ENCODE assay signal across 8 cellular contexts in the genomic region with DNA sequence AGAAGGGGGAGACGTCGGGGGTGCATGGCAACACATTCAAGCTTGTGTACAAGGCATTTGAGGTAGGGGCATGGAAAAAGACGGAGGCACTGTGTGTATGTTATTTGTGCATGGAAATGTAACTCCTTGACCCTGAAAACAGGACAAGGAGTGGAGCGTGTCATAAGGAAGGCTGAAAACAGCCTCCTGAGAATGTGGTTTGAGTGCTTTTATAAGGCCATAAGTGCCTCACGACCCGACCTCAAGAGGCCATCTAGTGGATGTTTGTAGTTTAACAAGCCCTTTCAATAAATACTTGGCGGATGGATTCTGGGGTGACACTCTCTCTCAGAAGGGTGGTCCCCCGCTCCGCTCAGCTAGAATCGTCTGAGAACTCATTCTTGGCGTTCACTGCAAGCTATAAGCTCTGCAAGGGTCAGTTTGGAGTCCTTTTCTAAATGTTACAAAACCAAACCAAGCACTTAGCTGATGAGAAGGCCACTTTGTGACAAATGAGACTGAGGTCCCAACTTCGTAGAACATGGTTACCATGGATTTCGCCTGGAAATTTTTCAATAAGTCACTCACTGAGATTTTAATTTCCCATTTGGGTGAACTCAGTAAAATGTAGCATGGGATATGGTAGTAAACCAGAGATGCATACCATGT. TPM values are rescaled to one million over a fixed set of nuclear protein-coding genes. Genes with fewer than 3 reads are reported as not detected.
DNase-seq lines count a peak whose midpoint lies in the region; ATAC-seq and TF ChIP-seq lines count a peak whose summit lies in the region.

No MANE protein-coding gene starts in this region.

- H3K4me3 Mint-ChIP-seq in stimulated activated effector memory CD8-positive, alpha-beta T cell treated with anti-CD3 and anti-CD28 coated beads, Interleukin-12 subunit alpha, Interleukin-12 subunit beta, amount 100 ng/mL, for 72 hours: no peak overlapping the region

- no peak overlapping the region for H3K27ac Mint-ChIP-seq in stimulated activated effector memory CD8-positive, alpha-beta T cell treated with anti-CD3 and anti-CD28 coated beads, Interleukin-12 subunit alpha, Interleukin-12 subunit beta, amount 100 ng/mL, for 72 hours

- intact Hi-C loops in Panc1 (cut with micrococcal nuclease; ENCODE audit: unreplicated experiment): no loop called here

- CTCF ChIA-PET in Panc1 (lab: Charles Lee): interaction anchor here (1.2 kb wide), 1 partner anchor 128 kb away, joined by 3 read pairs; no protein-coding TSS in a partner anchor

- H3K27me3 ChIP-seq in Panc1 (ENCODE audit: control insufficient read depth, insufficient read depth, low read length): peaks cover 5% of the 10 kb centered on the region; the same call in 1 of the 2 replicates
- H3K27me3 ChIP-seq in thoracic aorta (replicated peaks; ENCODE audit: insufficient read depth): no peaks in the 10 kb centered on the region

- H3K9me3 ChIP-seq in Panc1 (ENCODE audit: control insufficient read depth, insufficient read depth, low read depth, low read length) (no peaks in the 10 kb centered on the region), thoracic aorta (no peaks in the 10 kb centered on the region)

- TF ChIP-seq CTCF in Panc1 (IDR thresholded peaks at IDR 0.05) (peak; percentile 83), thoracic aorta (IDR thresholded peaks at IDR 0.05) (peak; percentile 36)

- no peaks in the 10 kb centered on the region for H3K9me3 Mint-ChIP-seq in stimulated activated effector memory CD8-positive, alpha-beta T cell treated with anti-CD3 and anti-CD28 coated beads, Interleukin-12 subunit alpha, Interleukin-12 subunit beta, amount 100 ng/mL, for 72 hours

- no peaks in the 10 kb centered on the region for H3K36me3 Mint-ChIP-seq in stimulated activated effector memory CD8-positive, alpha-beta T cell treated with anti-CD3 and anti-CD28 coated beads, Interleukin-12 subunit alpha, Interleukin-12 subunit beta, amount 100 ng/mL, for 72 hours

- H3K4me1 Mint-ChIP-seq in stimulated activated effector memory CD8-positive, alpha-beta T cell treated with anti-CD3 and anti-CD28 coated beads, Interleukin-12 subunit alpha, Interleukin-12 subunit beta, amount 100 ng/mL, for 72 hours: no peaks in the 10 kb centered on the region

- no TSS peak for BruUV-seq in Panc1 (replicated peaks; lab: Mats Ljungman, UMichigan)

- in situ Hi-C loops in Panc1 (cut with HindIII; ENCODE audit: low pct_unique_long_range_greater_than_20kb, low sequenced_read_pairs): no loop called here

- peak; percentile 61 for ATAC-seq in GM21529 (IDR thresholded peaks at IDR 0.05; ENCODE audit: unreplicated experiment)
- peak; percentile 65; the same call in 1 of the 2 replicates for ATAC-seq in Panc1
- ATAC-seq in thoracic aorta (ENCODE audit: insufficient number of reproducible peaks, low FRiP score, low read depth): no peak
- no peak for ATAC-seq in stimulated activated effector memory CD8-positive, alpha-beta T cell treated with anti-CD3 and anti-CD28 coated beads, Interleukin-12 subunit alpha, Interleukin-12 subunit beta, amount 100 ng/mL, for 72 hours

- DNase-seq in EH (ENCODE audit: low read depth) (peak; percentile 54), Panc1 (ENCODE audit: low read depth, low spot score) (no peak), fibroblast of peridontal ligament (ENCODE audit: extremely low read depth) (peak; percentile 74), thoracic aorta (ENCODE audit: low spot score) (no peak), COLO668 (lab: John Stamatoyannopoulos, UW; ENCODE audit: unreplicated experiment) (no peak)
- DNase-seq in stimulated activated effector memory CD8-positive, alpha-beta T cell treated with anti-CD3 and anti-CD28 coated beads, Interleukin-12 subunit alpha, Interleukin-12 subunit beta, amount 100 ng/mL, for 72 hours (ENCODE audit: low spot score in 2 of 2): no peak
- no peak for DNase-seq in activated CD8-positive, alpha-beta memory T cell treated with anti-CD3 and anti-CD28 coated beads for 24 hours

- H3K4me1 ChIP-seq in Panc1 (ENCODE audit: control insufficient read depth, insufficient read depth, low read length): no peaks in the 10 kb centered on the region
- H3K4me1 ChIP-seq in thoracic aorta (ENCODE audit: control insufficient read depth in 1 of 2, low read depth in 2 of 2): peaks cover 0 to 4% of the 10 kb centered on the region in 2 donors

- no peak overlapping the region for H3K4me3 ChIP-seq in Panc1 (ENCODE audit: low read depth in 2 of 2, low read length in 2 of 2)
- H3K4me3 ChIP-seq in thoracic aorta: no peak overlapping the region

- H3K27ac ChIP-seq in Panc1 (ENCODE audit: low read length) (no peak overlapping the region), thoracic aorta (no peak overlapping the region)

- H3K36me3 ChIP-seq in Panc1 (ENCODE audit: control insufficient read depth, insufficient read depth, low read length) (no peaks in the 10 kb centered on the region), thoracic aorta (no peaks in the 10 kb centered on the region)

- POLR2A ChIA-PET in Panc1 (lab: Charles Lee): no interaction called here

RNA-seq across cellular contexts. Expression of gene CLCA4, which starts 38.8 kb away (rescaled TPM):
- total RNA-seq in Panc1 (2021; ENCODE audit: unreplicated experiment) (0.08 TPM), thoracic aorta (not detected)
- not detected for polyA plus RNA-seq in Panc1 (2012; ENCODE audit: insufficient read length)

RNA-seq across cellular contexts. Expression of gene CLCA1, which starts 39.3 kb away (rescaled TPM):
- total RNA-seq in Panc1 (2021; ENCODE audit: unreplicated experiment): 0.08 TPM
- polyA plus RNA-seq in Panc1 (2012; ENCODE audit: insufficient read length): not detected
- total RNA-seq in thoracic aorta: not detected

Comparison
In these comparisons a context has a peak if more than half of its experiments do, and no peak if none do; other contexts are left out.
1. DNase-seq: peak in EH (single experiment) and fibroblast of peridontal ligament (single experiment); none in Panc1 (single experiment), thoracic aorta (single experiment), stimulated activated effector memory CD8-positive, alpha-beta T cell treated with anti-CD3 and anti-CD28 coated beads, Interleukin-12 subunit alpha, Interleukin-12 subunit beta, amount 100 ng/mL, for 72 hours (0 of 2), COLO668 (single experiment) and activated CD8-positive, alpha-beta memory T cell treated with anti-CD3 and anti-CD28 coated beads for 24 hours (single experiment).
2. ATAC-seq: peak in GM21529 (single experiment) and Panc1 (single experiment); none in thoracic aorta (single experiment) and stimulated activated effector memory CD8-positive, alpha-beta T cell treated with anti-CD3 and anti-CD28 coated beads, Interleukin-12 subunit alpha, Interleukin-12 subunit beta, amount 100 ng/mL, for 72 hours (single experiment).